29 cellular contexts compared by ENCODE assay signal in the genomic region with DNA sequence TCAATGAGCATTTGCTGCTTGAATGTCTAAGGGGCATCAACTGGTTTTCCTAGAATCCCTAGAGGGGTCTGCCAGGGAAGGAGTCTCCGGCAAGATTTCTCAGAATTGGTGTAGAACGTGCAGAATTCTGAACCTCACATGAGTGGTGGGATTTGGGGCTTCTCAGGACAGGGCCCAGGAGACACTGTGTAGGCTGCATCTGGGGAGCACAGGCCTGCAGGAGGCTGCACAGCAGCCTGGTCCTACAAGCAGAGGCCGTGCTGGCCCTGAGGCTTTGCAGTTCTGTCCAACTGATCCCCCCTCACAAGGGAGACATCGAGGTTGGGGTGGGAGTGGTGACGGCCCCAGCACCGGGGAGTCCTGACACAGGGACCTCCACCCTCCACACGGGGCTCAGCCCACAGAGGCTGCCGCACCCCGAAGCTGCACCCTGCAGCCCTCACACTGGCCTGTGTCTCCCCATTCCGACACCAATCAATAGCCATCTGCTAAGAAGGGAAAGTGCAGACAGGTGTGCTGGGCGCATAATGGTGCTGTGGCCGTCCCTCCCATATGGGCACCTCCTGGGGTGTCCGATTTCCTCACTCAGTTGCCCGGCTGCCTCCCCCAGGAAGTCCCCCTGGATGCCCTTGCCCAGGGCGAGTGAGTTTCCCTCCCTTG.
"Had no signal": no experiment of that assay in that cellular context is flagged by ENCODE, and none has a peak within 500 bp of the region (broad histone marks: within the 10 kb centered on the region; RNA-seq: fewer than 3 reads in every experiment).

No MANE protein-coding gene starts in this region.

- H3K4me3 ChIP-seq: breast epithelium, esophagus squamous epithelium, heart right ventricle, lung, pancreas, prostate gland, skin epidermis, tibial nerve, uterus had no signal

- H3K9me3 Mint-ChIP-seq: activated CD4-positive, alpha-beta memory T cell treated with anti-CD3 and anti-CD28 coated beads for 36 hours; activated CD4-positive, alpha-beta T cell treated with anti-CD3 and anti-CD28 coated beads, Interleukin-2, amount 10 ng/mL, durations not matched to agents 24 days and 14 days; activated naive CD4-positive, alpha-beta T cell treated with anti-CD3 and anti-CD28 coated beads, Interleukin-2, amount 50 U/mL, for 24 hours; activated T-cell treated with anti-CD3 and anti-CD28 coated beads, Interleukin-2, amount 50 U/mL, for 4 hours; activated T-helper 2 cell treated with anti-CD3 and anti-CD28 coated beads, Interferon-gamma antibody, Interleukin-2, Interleukin-4, amounts not matched to agents 10 μg/mL and 5 μg/mL and 100 μg/mL, durations not matched to agents 14 hours and 24 hours and 36 hours; central memory CD8-positive, alpha-beta T cell had no signal

- H3K4me3 Mint-ChIP-seq: activated CD4-positive, alpha-beta memory T cell treated with anti-CD3 and anti-CD28 coated beads for 36 hours; activated CD4-positive, alpha-beta T cell treated with anti-CD3 and anti-CD28 coated beads, Interleukin-2, amount 10 ng/mL, durations not matched to agents 24 days and 14 days; activated naive CD4-positive, alpha-beta T cell treated with anti-CD3 and anti-CD28 coated beads, Interleukin-2, amount 50 U/mL, for 24 hours; activated T-cell treated with anti-CD3 and anti-CD28 coated beads, Interleukin-2, amount 50 U/mL, for 4 hours; central memory CD8-positive, alpha-beta T cell; naive B cell; nephron progenitor cell; T-helper 17 cell had no signal

- H3K36me3 ChIP-seq: breast epithelium, esophagus squamous epithelium, heart right ventricle, pancreas, prostate gland, tibial nerve, uterus, WERI-Rb-1 had no signal

- H3K9me3 ChIP-seq: breast epithelium, esophagus squamous epithelium, heart right ventricle, pancreas, prostate gland, tibial nerve, uterus had no signal

- H3K4me1 ChIP-seq: breast epithelium, esophagus squamous epithelium, heart right ventricle, pancreas, prostate gland, uterus had no signal

- H3K36me3 Mint-ChIP-seq: activated CD4-positive, alpha-beta memory T cell treated with anti-CD3 and anti-CD28 coated beads for 36 hours; activated naive CD4-positive, alpha-beta T cell treated with anti-CD3 and anti-CD28 coated beads, Interleukin-2, amount 50 U/mL, for 24 hours; naive B cell had no signal

- H3K27me3 ChIP-seq: pancreas, tibial nerve, uterus had no signal

- H3K4me1 Mint-ChIP-seq: activated CD4-positive, alpha-beta T cell treated with anti-CD3 and anti-CD28 coated beads, Interleukin-2, amount 10 ng/mL, durations not matched to agents 24 days and 14 days; activated naive CD4-positive, alpha-beta T cell treated with anti-CD3 and anti-CD28 coated beads, Interleukin-2, amount 50 U/mL, for 24 hours; central memory CD8-positive, alpha-beta T cell; naive B cell; T-helper 17 cell had no signal

- H3K27ac ChIP-seq: breast epithelium, epithelial cell of prostate, esophagus squamous epithelium, heart right ventricle, pancreas, prostate gland, skin epidermis, tibial nerve, uterus, WERI-Rb-1 had no signal

- H3K27ac Mint-ChIP-seq: activated CD4-positive, alpha-beta memory T cell treated with anti-CD3 and anti-CD28 coated beads for 36 hours; activated CD4-positive, alpha-beta T cell treated with anti-CD3 and anti-CD28 coated beads, Interleukin-2, amount 10 ng/mL, durations not matched to agents 24 days and 14 days; activated naive CD4-positive, alpha-beta T cell treated with anti-CD3 and anti-CD28 coated beads, Interleukin-2, amount 50 U/mL, for 24 hours; activated T-helper 2 cell treated with anti-CD3 and anti-CD28 coated beads, Interferon-gamma antibody, Interleukin-2, Interleukin-4, amounts not matched to agents 10 μg/mL and 5 μg/mL and 100 μg/mL, durations not matched to agents 14 hours and 24 hours and 36 hours; naive B cell; nephron progenitor cell; T-helper 17 cell had no signal

- ATAC-seq: activated T-cell treated with anti-CD3 and anti-CD28 coated beads, Interleukin-2, amount 50 U/mL, for 4 hours; heart right ventricle; left lobe of liver; pancreas; sciatic nerve; T-helper 17 cell had no signal

- DNase-seq: activated CD4-positive, alpha-beta memory T cell treated with anti-CD3 and anti-CD28 coated beads for 36 hours; activated CD4-positive, alpha-beta T cell treated with anti-CD3 and anti-CD28 coated beads, Interleukin-2, amount 10 ng/mL, durations not matched to agents 24 days and 14 days; activated CD4-positive, CD25-positive, alpha-beta regulatory T cell treated with anti-CD3 and anti-CD28 coated beads, Interleukin-2, amount 50 U/mL, for 72 hours; activated T-cell treated with anti-CD3 and anti-CD28 coated beads, Interleukin-2, amount 50 U/mL, for 4 hours; effector CD8-positive, alpha-beta T cell; esophagus squamous epithelium; foreskin melanocyte; heart right ventricle; naive B cell; nephron progenitor cell; pancreas; retina; stimulated activated CD4-positive, alpha-beta T cell treated with anti-CD3 and anti-CD28 coated beads, Interleukin-4, amount 100 ng/mL, for 24 hours; stimulated activated naive CD4-positive, alpha-beta T cell treated with Interleukin-2 at 50 U/mL for 16 hours; T-helper 17 cell; T1000; uterus; WERI-Rb-1 had no signal
